In genomic region chr2:127651987-127652550, GRCh38 we compare ENCODE assay signal across 11 cellular contexts. TPM values are rescaled to one million over a fixed set of nuclear protein-coding genes. Genes with fewer than 3 reads are reported as not detected.
DNase-seq lines count a peak whose midpoint lies in the region; ATAC-seq and TF ChIP-seq lines count a peak whose summit lies in the region.
"Had no signal": no experiment of that assay in that cellular context is flagged by ENCODE, and none has a peak within 500 bp of the region (broad histone marks: within the 10 kb centered on the region; RNA-seq: fewer than 3 reads in every experiment).

No MANE protein-coding gene starts in this region.

- H3K36me3 ChIP-seq in body of pancreas (replicated peaks in 1 of 2; ENCODE audit: insufficient read depth in 1 of 2, low read depth in 2 of 2): no peaks in the 10 kb centered on the region
- H3K36me3 ChIP-seq in psoas muscle (ENCODE audit: insufficient read depth in 1 of 2, low read depth in 1 of 2): peaks cover 0 to 3% of the 10 kb centered on the region in 2 donors
- H3K36me3 ChIP-seq: ovary had no signal

- H3K4me1 ChIP-seq in body of pancreas (peaks cover 12% of the 10 kb centered on the region), psoas muscle (peaks cover 13% of the 10 kb centered on the region)

- WGBS in body of pancreas, 2 donors: 59 to 82% methylated on average over 13 to 14 of the region's 14 CpGs
- 71 to 79% (median 78%) methylated on average over 14 of the region's 14 CpGs for WGBS in psoas muscle, 3 donors

- H3K27ac ChIP-seq in body of pancreas: peak overlapping the region in 1 of 4 donors; percentile 6
- peak overlapping the region; percentile 16 for H3K27ac ChIP-seq in psoas muscle
- H3K27ac ChIP-seq: ovary had no signal

- H3K27me3 ChIP-seq in body of pancreas (no peaks in the 10 kb centered on the region), psoas muscle (ENCODE audit: insufficient read depth in 3 of 3, low read length in 2 of 3) (no peaks in the 10 kb centered on the region)
- H3K27me3 ChIP-seq: ovary had no signal

- no peaks in the 10 kb centered on the region for H3K9me3 ChIP-seq in body of pancreas
- H3K9me3 ChIP-seq in psoas muscle: no peaks in the 10 kb centered on the region
- H3K9me3 ChIP-seq: ovary had no signal

- peak in 11 of 14 donors; percentile 38 to 86 (median 71) for DNase-seq in C1 segment of cervical spinal cord (lab: John Stamatoyannopoulos, UW)
- DNase-seq in body of pancreas: peak; percentile 36 to 52 (median 43)
- peak; percentile 55 for DNase-seq in inferior parietal cortex (ENCODE audit: extremely low spot score)
- peak; percentile 67 to 77 for DNase-seq in psoas muscle
- DNase-seq in NCI-H2227 treated with DMSO at 0.1 percent for 48 hours (lab: John Stamatoyannopoulos, UW): no peak
- DNase-seq in NCI-H2081 treated with DMSO at 0.1 percent for 48 hours (lab: John Stamatoyannopoulos, UW): no peak
- no peak for DNase-seq in NCI-H2171 treated with DMSO at 0.1 percent for 48 hours (lab: John Stamatoyannopoulos, UW)
- no peak for DNase-seq in GF-D8 (lab: John Stamatoyannopoulos, UW)
- DNase-seq: ovary had no signal

- H3K4me3 ChIP-seq in body of pancreas (no peak overlapping the region), psoas muscle (no peak overlapping the region)
- H3K4me3 ChIP-seq: ovary had no signal

- ATAC-seq in body of pancreas (peak; percentile 38), psoas muscle (peak in 3 of 4 donors; percentile 17 to 27 (median 20))
- ATAC-seq: activated CD4-positive, CD25-positive, alpha-beta regulatory T cell treated with anti-CD3 and anti-CD28 coated beads, Interleukin-2, amount 50 U/mL, for 24 hours had no signal

- TF ChIP-seq CTCF in body of pancreas (IDR thresholded peaks at IDR 0.05) (no peak), psoas muscle (IDR thresholded peaks at IDR 0.05) (no peak)

- no peak for TF ChIP-seq POLR2A in body of pancreas (IDR thresholded peaks at IDR 0.05)

- intact Hi-C loops in body of pancreas (cut with DNase I): no loop called here
- intact Hi-C loops in psoas muscle (cut with DNase I): loop anchor here (10.0 kb wide), 2 partner anchors 117 to 127 kb away; partner anchors contain the start of genes IWS1 (in 1 of the 2) and MYO7B (in 1 of the 2)

RNA-seq across cellular contexts. Expression of gene GPR17, which starts 6.1 kb away (rescaled TPM):
- under 1 TPM in 1 of 2 donors, not detected in 1; 0.26 TPM for total RNA-seq in body of pancreas
- total RNA-seq in psoas muscle: under 1 TPM in 1 of 4 donors, not detected in 3; 0.17 TPM
- under 1 TPM; 0.14 to 0.35 (median 0.21) TPM for polyA plus RNA-seq in psoas muscle
- total RNA-seq: ovary had no signal
- polyA plus RNA-seq: AG04450 had no signal

RNA-seq across cellular contexts. Expression of gene LIMS2, which starts 23.3 kb away (rescaled TPM):
- 10 to 100 TPM in 1 of 2 donors, 1 to 10 TPM in 1; 9.6 to 21.4 TPM for total RNA-seq in body of pancreas
- 10 to 100 TPM in 3 of 4 donors, 1 to 10 TPM in 1; 9.3 to 31.8 (median 20.5) TPM for total RNA-seq in psoas muscle
- polyA plus RNA-seq in psoas muscle: 10 to 100 TPM; 12.1 to 16.4 (median 12.9) TPM

RNA-seq across cellular contexts. Expression of gene SFT2D3, which starts 49.2 kb away (rescaled TPM):
- total RNA-seq in body of pancreas (10 to 100 TPM; 11.2 to 11.9 TPM), psoas muscle (1 to 10 TPM; 1.6 to 3.7 (median 2.1) TPM)
- 1 to 10 TPM; 1.5 to 4.1 (median 2.5) TPM for polyA plus RNA-seq in psoas muscle

Comparison
In these comparisons a context has a peak if more than half of its experiments do, and no peak if none do; other contexts are left out.
1. DNase-seq: peak in C1 segment of cervical spinal cord (11 of 14), body of pancreas (4 of 4), inferior parietal cortex (single experiment) and psoas muscle (2 of 2); none in NCI-H2227 treated with DMSO at 0.1 percent for 48 hours (single experiment), NCI-H2081 treated with DMSO at 0.1 percent for 48 hours (single experiment), NCI-H2171 treated with DMSO at 0.1 percent for 48 hours (single experiment) and GF-D8 (single experiment).